1 cellular context compared by ENCODE assay signal in the genomic region with DNA sequence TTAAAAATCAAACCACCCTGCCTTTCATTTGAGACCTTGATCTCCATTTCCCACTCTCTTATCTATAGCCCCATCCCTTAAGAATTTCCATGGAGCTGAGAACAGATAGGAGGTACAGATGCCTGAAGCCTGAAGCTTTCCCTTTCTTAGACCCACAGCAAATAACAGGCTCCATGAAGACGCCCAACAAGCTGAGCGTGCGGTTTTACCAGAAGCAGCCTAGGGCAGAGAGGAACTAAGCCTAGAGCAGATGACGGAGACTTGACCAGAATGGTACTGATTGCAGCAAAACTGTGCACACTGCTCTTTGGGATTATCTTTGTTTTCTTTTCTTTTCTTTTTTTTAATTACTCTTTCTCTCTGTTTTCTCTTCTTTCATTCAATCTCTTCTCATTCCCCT.
TF ChIP-seq lines count a peak whose summit lies in the region.

No MANE protein-coding gene starts in this region.

TF ChIP-seq in HEK293, 187 proteins besides CTCF, POLR2A, EP300 and RAD21 (continued from another document):
- TF ChIP-seq, protein P1, sequence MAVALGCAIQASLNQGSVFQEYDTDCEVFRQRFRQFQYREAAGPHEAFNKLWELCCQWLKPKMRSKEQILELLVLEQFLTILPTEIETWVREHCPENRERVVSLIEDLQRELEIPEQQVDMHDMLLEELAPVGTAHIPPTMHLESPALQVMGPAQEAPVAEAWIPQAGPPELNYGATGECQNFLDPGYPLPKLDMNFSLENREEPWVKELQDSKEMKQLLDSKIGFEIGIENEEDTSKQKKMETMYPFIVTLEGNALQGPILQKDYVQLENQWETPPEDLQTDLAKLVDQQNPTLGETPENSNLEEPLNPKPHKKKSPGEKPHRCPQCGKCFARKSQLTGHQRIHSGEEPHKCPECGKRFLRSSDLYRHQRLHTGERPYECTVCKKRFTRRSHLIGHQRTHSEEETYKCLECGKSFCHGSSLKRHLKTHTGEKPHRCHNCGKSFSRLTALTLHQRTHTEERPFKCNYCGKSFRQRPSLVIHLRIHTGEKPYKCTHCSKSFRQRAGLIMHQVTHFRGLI (tag by site-specific recombination; IDR thresholded peaks at IDR 0.05): peak; percentile 69; the same call in 1 of the 2 replicates
- TF ChIP-seq, protein P2, sequence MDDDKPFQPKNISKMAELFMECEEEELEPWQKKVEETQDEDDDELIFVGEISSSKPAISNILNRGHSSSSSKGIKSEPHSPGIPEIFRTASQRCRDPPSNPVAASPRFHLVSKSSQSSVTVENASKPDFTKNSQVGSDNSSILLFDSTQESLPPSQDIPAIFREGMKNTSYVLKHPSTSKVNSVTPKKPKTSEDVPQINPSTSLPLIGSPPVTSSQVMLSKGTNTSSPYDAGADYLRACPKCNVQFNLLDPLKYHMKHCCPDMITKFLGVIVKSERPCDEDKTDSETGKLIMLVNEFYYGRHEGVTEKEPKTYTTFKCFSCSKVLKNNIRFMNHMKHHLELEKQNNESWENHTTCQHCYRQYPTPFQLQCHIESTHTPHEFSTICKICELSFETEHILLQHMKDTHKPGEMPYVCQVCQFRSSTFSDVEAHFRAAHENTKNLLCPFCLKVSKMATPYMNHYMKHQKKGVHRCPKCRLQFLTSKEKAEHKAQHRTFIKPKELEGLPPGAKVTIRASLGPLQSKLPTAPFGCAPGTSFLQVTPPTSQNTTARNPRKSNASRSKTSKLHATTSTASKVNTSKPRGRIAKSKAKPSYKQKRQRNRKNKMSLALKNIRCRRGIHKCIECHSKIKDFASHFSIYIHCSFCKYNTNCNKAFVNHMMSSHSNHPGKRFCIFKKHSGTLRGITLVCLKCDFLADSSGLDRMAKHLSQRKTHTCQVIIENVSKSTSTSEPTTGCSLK (tag by site-specific recombination; IDR thresholded peaks at IDR 0.05): no peak
TF ChIP-seq in HEK293: peak in this region for 4.
